ENCODE assay signal across 25 cellular contexts in genomic region chr17:14947671-14948070, GRCh38.
DNase-seq lines count a peak whose midpoint lies in the region; ATAC-seq, FAIRE-seq and TF ChIP-seq lines count a peak whose summit lies in the region.
"Had no signal": no experiment of that assay in that cellular context is flagged by ENCODE, and none has a peak within 500 bp of the region (broad histone marks: within the 10 kb centered on the region; RNA-seq: fewer than 3 reads in every experiment).

No MANE protein-coding gene starts in this region.

- no peak overlapping the region for H2AFZ ChIP-seq in HepG2 (ENCODE audit: low read length)

- H3K36me3 ChIP-seq in liver (ENCODE audit: control insufficient read depth in 4 of 4, insufficient read depth in 3 of 4, low read depth in 1 of 4, low read length in 3 of 4) (no peaks in the 10 kb centered on the region), HepG2 (replicated peaks in 1 of 2; ENCODE audit: control insufficient read depth in 1 of 2, insufficient read depth in 2 of 2, low read length in 2 of 2) (no peaks in the 10 kb centered on the region), esophagus muscularis mucosa (no peaks in the 10 kb centered on the region), right lobe of liver (no peaks in the 10 kb centered on the region)
- H3K36me3 ChIP-seq: BE2C, BLaER1 had no signal

- TF ChIP-seq CTCF in liver (IDR thresholded peaks at IDR 0.05; ENCODE audit: low read depth, low read length, missing input control) (no peak), HepG2 (CRISPR knock-in tag; IDR thresholded peaks at IDR 0.05) (no peak), esophagus muscularis mucosa (IDR thresholded peaks at IDR 0.05) (no peak), right lobe of liver (IDR thresholded peaks at IDR 0.05) (no peak)

- no peak overlapping the region for H3K4me2 ChIP-seq in HepG2 (ENCODE audit: low read depth, low read length)
- H3K4me2 ChIP-seq: A549, BLaER1 had no signal

- in situ Hi-C loops in HepG2 (cut with HindIII; ENCODE audit: extremely low pct_ligation_motif_present, low pct_unique_long_range_greater_than_20kb): loop anchor here (25.0 kb wide), 1 partner anchor 685 kb away; no protein-coding TSS in a partner anchor

- no peak for TF ChIP-seq EP300 in HepG2 (IDR thresholded peaks at IDR 0.05; ENCODE audit: low read depth in 2 of 2, low read length in 2 of 2)
- TF ChIP-seq EP300 in HepG2 (CRISPR knock-in tag; IDR thresholded peaks at IDR 0.05; ENCODE audit: borderline replicate concordance): no peak
- no peak for TF ChIP-seq EP300 in esophagus muscularis mucosa (IDR thresholded peaks at IDR 0.05)

- no peaks in the 10 kb centered on the region for H3K27me3 ChIP-seq in liver (ENCODE audit: control insufficient read depth in 4 of 4, insufficient read depth in 4 of 4, low read length in 3 of 4)
- no peaks in the 10 kb centered on the region; a peak in 1 of 5 replicates for H3K27me3 ChIP-seq in HepG2 (ENCODE audit: control insufficient read depth in 1 of 2, insufficient read depth in 2 of 2, low read length in 2 of 2)
- peaks cover 0 to 6% (median 0%) of the 10 kb centered on the region in 4 donors for H3K27me3 ChIP-seq in esophagus muscularis mucosa
- peaks cover 0 to 3% of the 10 kb centered on the region in 2 donors for H3K27me3 ChIP-seq in right lobe of liver
- H3K27me3 ChIP-seq: BE2C, BLaER1 had no signal

- no peak for FAIRE-seq in HepG2 (lab: Jason Lieb, UNC)
- FAIRE-seq: A549, GM12878, GM12892, GM18507 had no signal

- POLR2A ChIA-PET in HepG2 (lab: Yijun Ruan, JAX): no interaction called here

- WGBS in liver: 40% methylated on average over 2 of the region's 2 CpGs
- 25% methylated on average over 2 of the region's 2 CpGs for WGBS in HepG2 (ENCODE audit: low lambda C conversion rate)
- WGBS in esophagus muscularis mucosa: 93% methylated on average over 2 of the region's 2 CpGs
- WGBS in right lobe of liver (ENCODE audit: insufficient coverage, low coverage, low lambda C conversion rate, missing lambda C conversion rate): 19% methylated on average over 2 of the region's 2 CpGs

- H4K20me1 ChIP-seq in HepG2 (ENCODE audit: insufficient read depth, low read length): no peaks in the 10 kb centered on the region
- H4K20me1 ChIP-seq: BLaER1 had no signal

- H3K27ac ChIP-seq in liver (ENCODE audit: low read depth in 1 of 2, low read length in 2 of 2) (no peak overlapping the region), HepG2 (ENCODE audit: extremely low read length, insufficient read depth, low read length) (no peak overlapping the region), esophagus muscularis mucosa (replicated peaks in 1 of 4) (no peak overlapping the region), right lobe of liver (no peak overlapping the region)
- H3K27ac ChIP-seq: 22Rv1, A549, BLaER1 had no signal

- BruUV-seq in HepG2 (replicated peaks; lab: Mats Ljungman, UMichigan): no TSS peak

- CTCF ChIA-PET in HepG2 (lab: Yijun Ruan, JAX; ENCODE audit: low intra/inter-chr PET ratio, low total read pairs): no interaction called here

- intact Hi-C loops in HepG2 (cut with micrococcal nuclease; ENCODE audit: unreplicated experiment) (no loop called here), esophagus muscularis mucosa (cut with DNase I) (no loop called here), right lobe of liver (cut with DNase I) (no loop called here)

- H3K4me1 ChIP-seq in liver (ENCODE audit: control insufficient read depth in 4 of 4, insufficient read depth in 4 of 4, low read length in 3 of 4): peaks cover 0 to 6% (median 3%) of the 10 kb centered on the region in 4 donors
- no peaks in the 10 kb centered on the region for H3K4me1 ChIP-seq in HepG2 (ENCODE audit: insufficient read depth, low read length)
- H3K4me1 ChIP-seq in esophagus muscularis mucosa: no peaks in the 10 kb centered on the region
- H3K4me1 ChIP-seq in right lobe of liver: peaks cover 0 to 14% (median 0%) of the 10 kb centered on the region in 4 donors
- H3K4me1 ChIP-seq: A549, BE2C had no signal

- ATAC-seq in HepG2 (no peak), right lobe of liver (peak; percentile 66 to 98 (median 84))
- ATAC-seq: A549, GM12878 had no signal

- H3K9ac ChIP-seq in liver (ENCODE audit: low read depth in 1 of 2, low read length in 2 of 2) (no peak overlapping the region), HepG2 (ENCODE audit: insufficient read depth, low read depth, low read length) (no peak overlapping the region)
- H3K9ac ChIP-seq: BLaER1 had no signal

- H3K9me3 ChIP-seq in liver (ENCODE audit: control insufficient read depth in 4 of 4, low read length in 3 of 4) (no peaks in the 10 kb centered on the region), HepG2 (ENCODE audit: low read length) (no peaks in the 10 kb centered on the region), esophagus muscularis mucosa (no peaks in the 10 kb centered on the region), right lobe of liver (no peaks in the 10 kb centered on the region)
- H3K9me3 ChIP-seq: BE2C, BLaER1 had no signal

- DNase-seq in HepG2 (ENCODE audit: low spot score) (no peak), esophagus muscularis mucosa (ENCODE audit: extremely low spot score) (peak; percentile 53), right lobe of liver (peak; percentile 25 to 65 (median 53)), AG20443 (ENCODE audit: low spot score) (no peak)
- no peak for DNase-seq in activated CD4-positive, CD25-positive, alpha-beta regulatory T cell treated with anti-CD3 and anti-CD28 coated beads, Interleukin-2, amount 50 U/mL, for 72 hours
- DNase-seq: BE2C; C1 segment of cervical spinal cord; CD4-positive, alpha-beta memory T cell; CD4-positive, CD25-positive, alpha-beta regulatory T cell; CD8-positive, alpha-beta memory T cell; COR-L47; DMS 273 treated with DMSO at 0.1 percent for 48 hours; DMS153; DMS53; DMS79; DND-41; EL; GDM1 had no signal

- TF ChIP-seq POLR2A in HepG2 (IDR thresholded peaks at IDR 0.05; ENCODE audit: insufficient read depth in 1 of 2, low read depth in 2 of 2, low read length in 2 of 2): no peak
- no peak for TF ChIP-seq POLR2A in esophagus muscularis mucosa (IDR thresholded peaks at IDR 0.05; ENCODE audit: low read depth)
- no peak for TF ChIP-seq POLR2A in right lobe of liver (IDR thresholded peaks at IDR 0.05)

- H3K79me2 ChIP-seq in HepG2 (ENCODE audit: insufficient read depth, low read length): no peaks in the 10 kb centered on the region

- H3K4me3 ChIP-seq in liver (ENCODE audit: low read depth in 1 of 3, low read length in 3 of 3) (no peak overlapping the region), HepG2 (replicated peaks in 1 of 3; ENCODE audit: insufficient read depth in 1 of 3, low read depth in 2 of 3, low read length in 3 of 3) (no peak overlapping the region), esophagus muscularis mucosa (no peak overlapping the region), right lobe of liver (no peak overlapping the region)
- H3K4me3 ChIP-seq: A549, BLaER1, GM12878 had no signal

- TF ChIP-seq RAD21 in liver (IDR thresholded peaks at IDR 0.05) (no peak), HepG2 (CRISPR knock-in tag; IDR thresholded peaks at IDR 0.05) (no peak)

TF ChIP-seq in liver, 16 proteins besides CTCF, POLR2A, EP300 and RAD21 (continues in another document):
- TF ChIP-seq HNF4G (IDR thresholded peaks at IDR 0.05): no peak
- peak in 1 of 2 donors; percentile 70 for TF ChIP-seq RXRA (IDR thresholded peaks at IDR 0.05)
- peak in 1 of 2 donors; percentile 21 for TF ChIP-seq JUND (IDR thresholded peaks at IDR 0.05)
- peak in 1 of 2 donors; percentile 59 for TF ChIP-seq HNF4A (conservative IDR thresholded peaks at IDR 0.05)
- peak; percentile 61 for TF ChIP-seq MAX (IDR thresholded peaks at IDR 0.05)
- peak; percentile 94 for TF ChIP-seq FOXA1 (IDR thresholded peaks at IDR 0.05)
- TF ChIP-seq YY1 (IDR thresholded peaks at IDR 0.05): peak; percentile 30
- peak; percentile 98 for TF ChIP-seq FOXA2 (IDR thresholded peaks at IDR 0.05)
- no peak for TF ChIP-seq GABPA (IDR thresholded peaks at IDR 0.05 in 1 of 2, conservative IDR thresholded peaks at IDR 0.05 in 1 of 2)

TF ChIP-seq in HepG2, 621 proteins besides CTCF, POLR2A, EP300 and RAD21 (continues in another document):
- TF ChIP-seq IKZF5 (CRISPR knock-in tag; IDR thresholded peaks at IDR 0.05) (no peak), ZNF329 (CRISPR knock-in tag; IDR thresholded peaks at IDR 0.05; ENCODE audit: low read depth) (no peak), SALL2 (CRISPR knock-in tag; IDR thresholded peaks at IDR 0.05) (no peak), TCF7L2 (IDR thresholded peaks at IDR 0.05; ENCODE audit: low read depth, low read length) (no peak), ZNF124 (CRISPR knock-in tag; IDR thresholded peaks at IDR 0.05) (no peak), TOPORS (CRISPR knock-in tag; IDR thresholded peaks at IDR 0.05) (no peak), ZNF317 (CRISPR knock-in tag; IDR thresholded peaks at IDR 0.05) (no peak), FOXP4 (CRISPR knock-in tag; IDR thresholded peaks at IDR 0.05) (no peak), ZC3H13 (CRISPR knock-in tag; IDR thresholded peaks at IDR 0.05) (no peak)

Comparison
In these comparisons a context has a peak if more than half of its experiments do, and no peak if none do; other contexts are left out.
1. DNase-seq: peak in esophagus muscularis mucosa (single experiment) and right lobe of liver (3 of 3); none in HepG2 (single experiment), activated CD4-positive, CD25-positive, alpha-beta regulatory T cell treated with anti-CD3 and anti-CD28 coated beads, Interleukin-2, amount 50 U/mL, for 72 hours (single experiment) and AG20443 (single experiment).